13 cellular contexts compared by ENCODE assay signal in genomic region chr5:38672059-38672791, GRCh38.
DNase-seq lines count a peak whose midpoint lies in the region; ATAC-seq, FAIRE-seq and TF ChIP-seq lines count a peak whose summit lies in the region.
"Had no signal": no experiment of that assay in that cellular context is flagged by ENCODE, and none has a peak within 500 bp of the region (broad histone marks: within the 10 kb centered on the region; RNA-seq: fewer than 3 reads in every experiment).

No MANE protein-coding gene starts in this region.

- no peak overlapping the region for H3K27ac ChIP-seq in K562 (ENCODE audit: extremely low read depth, low read depth, low read length)
- no peak overlapping the region for H3K27ac ChIP-seq in small intestine (ENCODE audit: low read depth in 1 of 2, low read length in 1 of 2)
- H3K27ac ChIP-seq: spleen had no signal

- in situ Hi-C loops in Caki2 (cut with HindIII; ENCODE audit: low pct_unique_long_range_greater_than_20kb, low sequenced_read_pairs) (no loop called here), K562 (cut with MboI) (no loop called here)

- intact Hi-C loops in K562 (cut with micrococcal nuclease) = no loop called here

- H3K27me3 ChIP-seq in K562 (ENCODE audit: control insufficient read depth in 2 of 2, insufficient read depth in 2 of 2, low read length in 2 of 2) = no peaks in the 10 kb centered on the region; a peak in 1 of 5 replicates
- H3K27me3 ChIP-seq in small intestine (ENCODE audit: control insufficient read depth in 2 of 2, insufficient read depth in 2 of 2, low read length in 2 of 2) = no peaks in the 10 kb centered on the region
- H3K27me3 ChIP-seq: spleen had no signal

- no peak overlapping the region for H3K4me2 ChIP-seq in K562 (ENCODE audit: insufficient read depth, low read length)

- no TSS peak for BruUV-seq in K562 (replicated peaks; lab: Mats Ljungman, UMichigan)

- H4K20me1 ChIP-seq in K562 (replicated peaks; ENCODE audit: control insufficient read depth, insufficient read depth, low read length) = no peaks in the 10 kb centered on the region

- CTCF ChIA-PET in K562 (lab: Yijun Ruan, JAX; ENCODE audit: low intra/inter-chr PET ratio) = no interaction called here

- no peak for FAIRE-seq in K562 (lab: Jason Lieb, UNC)
- no peak for FAIRE-seq in small intestine (lab: Jason Lieb, UNC)

- no peaks in the 10 kb centered on the region for H3K36me3 ChIP-seq in K562 (ENCODE audit: control insufficient read depth, insufficient read depth, low read length)
- no peaks in the 10 kb centered on the region for H3K36me3 ChIP-seq in small intestine (ENCODE audit: control insufficient read depth in 2 of 2, insufficient read depth in 2 of 2, low read length in 2 of 2)
- H3K36me3 ChIP-seq: spleen had no signal

- no peak for TF ChIP-seq EP300 in K562 (IDR thresholded peaks at IDR 0.05; ENCODE audit: low read length)

- 7% methylated on average over 5 of the region's 5 CpGs for WGBS in K562 (ENCODE audit: insufficient coverage, low coverage, missing lambda C conversion rate)
- 47 to 61% (median 57%) methylated on average over 5 of the region's 5 CpGs for WGBS in small intestine, 3 donors

- no peak overlapping the region for H3K9ac ChIP-seq in K562 (ENCODE audit: insufficient read depth in 1 of 2, low read depth in 2 of 2, low read length in 2 of 2)

- peak; percentile 13 for DNase-seq in Caki2 (ENCODE audit: low read depth)
- peak; percentile 39 for DNase-seq in HuH-7.5 (ENCODE audit: low spot score)
- DNase-seq in K562 (ENCODE audit: extremely low read depth in 1 of 4, low spot score in 3 of 4) = no peak
- peak; percentile 32 for DNase-seq in myocyte (ENCODE audit: low read depth)
- DNase-seq in NCI-H128 (lab: John Stamatoyannopoulos, UW; ENCODE audit: unreplicated experiment) = no peak
- DNase-seq in small intestine = no peak
- DNase-seq in NOMO-1 treated with dmso at 0.1 percent for 144 hours (lab: John Stamatoyannopoulos, UW; ENCODE audit: unreplicated experiment) = no peak
- DNase-seq: activated naive CD8-positive, alpha-beta T cell treated with anti-CD3 and anti-CD28 coated beads, Interleukin-2, amount 50 U/mL, for 24 hours; Calu3; naive thymus-derived CD4-positive, alpha-beta T cell; NCI-H1436 treated with DMSO at 0.1 percent for 48 hours; spleen had no signal

- TF ChIP-seq CTCF in K562 (IDR thresholded peaks at IDR 0.05 in 2 of 3, conservative IDR thresholded peaks at IDR 0.05 in 1 of 3; ENCODE audit: insufficient read depth in 2 of 3, low read depth in 1 of 3, low read length in 3 of 3) = no peak

- no peak for TF ChIP-seq POLR2A in K562 (conservative IDR thresholded peaks at IDR 0.05)

- H3K9me3 ChIP-seq in K562 (replicated peaks; ENCODE audit: control insufficient read depth, insufficient read depth, low read depth, low read length) = no peaks in the 10 kb centered on the region
- H3K9me3 ChIP-seq in small intestine (ENCODE audit: control insufficient read depth, low read depth) = no peaks in the 10 kb centered on the region
- H3K9me3 ChIP-seq: spleen had no signal

- TF ChIP-seq RAD21 in K562 (CRISPR knock-in tag; conservative IDR thresholded peaks at IDR 0.05 in 1 of 2, IDR thresholded peaks at IDR 0.05 in 1 of 2) = no peak

- POLR2A ChIA-PET in K562 (lab: Yijun Ruan, JAX) = interaction anchor here (1.6 kb wide), 1 partner anchor 12 kb away, joined by 5 read pairs; no protein-coding TSS in a partner anchor

- H3K4me3 ChIP-seq in K562 (no peak overlapping the region), small intestine (ENCODE audit: low read depth in 1 of 2, low read length in 2 of 2) (no peak overlapping the region)
- H3K4me3 ChIP-seq: spleen had no signal

- H3K79me2 ChIP-seq in K562 (ENCODE audit: control insufficient read depth, insufficient read depth, low read length) = no peaks in the 10 kb centered on the region

- H2AFZ ChIP-seq in K562 (ENCODE audit: low read depth, low read length) = no peak overlapping the region

- no peaks in the 10 kb centered on the region for H3K9me1 ChIP-seq in K562 (ENCODE audit: control insufficient read depth, insufficient read depth, low read length)

- no peaks in the 10 kb centered on the region; a peak in 1 of 5 replicates for H3K4me1 ChIP-seq in K562 (replicated peaks in 1 of 2; ENCODE audit: control insufficient read depth in 2 of 2, insufficient read depth in 2 of 2, low read length in 2 of 2)
- H3K4me1 ChIP-seq in small intestine (ENCODE audit: control insufficient read depth in 2 of 2, insufficient read depth in 1 of 2, low read depth in 1 of 2, low read length in 1 of 2) = no peaks in the 10 kb centered on the region
- H3K4me1 ChIP-seq: spleen had no signal

- ATAC-seq in K562 (no peak), GM19023 (IDR thresholded peaks at IDR 0.05; ENCODE audit: unreplicated experiment) (no peak)
- ATAC-seq: activated naive CD8-positive, alpha-beta T cell treated with anti-CD3 and anti-CD28 coated beads, Interleukin-2, amount 50 U/mL, for 24 hours; naive thymus-derived CD4-positive, alpha-beta T cell had no signal

TF ChIP-seq in K562, 482 proteins besides CTCF, POLR2A, EP300 and RAD21 (continues in another document):
- TF ChIP-seq, protein P1, sequence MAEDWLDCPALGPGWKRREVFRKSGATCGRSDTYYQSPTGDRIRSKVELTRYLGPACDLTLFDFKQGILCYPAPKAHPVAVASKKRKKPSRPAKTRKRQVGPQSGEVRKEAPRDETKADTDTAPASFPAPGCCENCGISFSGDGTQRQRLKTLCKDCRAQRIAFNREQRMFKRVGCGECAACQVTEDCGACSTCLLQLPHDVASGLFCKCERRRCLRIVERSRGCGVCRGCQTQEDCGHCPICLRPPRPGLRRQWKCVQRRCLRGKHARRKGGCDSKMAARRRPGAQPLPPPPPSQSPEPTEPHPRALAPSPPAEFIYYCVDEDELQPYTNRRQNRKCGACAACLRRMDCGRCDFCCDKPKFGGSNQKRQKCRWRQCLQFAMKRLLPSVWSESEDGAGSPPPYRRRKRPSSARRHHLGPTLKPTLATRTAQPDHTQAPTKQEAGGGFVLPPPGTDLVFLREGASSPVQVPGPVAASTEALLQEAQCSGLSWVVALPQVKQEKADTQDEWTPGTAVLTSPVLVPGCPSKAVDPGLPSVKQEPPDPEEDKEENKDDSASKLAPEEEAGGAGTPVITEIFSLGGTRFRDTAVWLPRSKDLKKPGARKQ (CRISPR knock-in tag; IDR thresholded peaks at IDR 0.05) = no peak
- TF ChIP-seq MLX (CRISPR knock-in tag; conservative IDR thresholded peaks at IDR 0.05) = no peak
- TF ChIP-seq, protein P2, sequence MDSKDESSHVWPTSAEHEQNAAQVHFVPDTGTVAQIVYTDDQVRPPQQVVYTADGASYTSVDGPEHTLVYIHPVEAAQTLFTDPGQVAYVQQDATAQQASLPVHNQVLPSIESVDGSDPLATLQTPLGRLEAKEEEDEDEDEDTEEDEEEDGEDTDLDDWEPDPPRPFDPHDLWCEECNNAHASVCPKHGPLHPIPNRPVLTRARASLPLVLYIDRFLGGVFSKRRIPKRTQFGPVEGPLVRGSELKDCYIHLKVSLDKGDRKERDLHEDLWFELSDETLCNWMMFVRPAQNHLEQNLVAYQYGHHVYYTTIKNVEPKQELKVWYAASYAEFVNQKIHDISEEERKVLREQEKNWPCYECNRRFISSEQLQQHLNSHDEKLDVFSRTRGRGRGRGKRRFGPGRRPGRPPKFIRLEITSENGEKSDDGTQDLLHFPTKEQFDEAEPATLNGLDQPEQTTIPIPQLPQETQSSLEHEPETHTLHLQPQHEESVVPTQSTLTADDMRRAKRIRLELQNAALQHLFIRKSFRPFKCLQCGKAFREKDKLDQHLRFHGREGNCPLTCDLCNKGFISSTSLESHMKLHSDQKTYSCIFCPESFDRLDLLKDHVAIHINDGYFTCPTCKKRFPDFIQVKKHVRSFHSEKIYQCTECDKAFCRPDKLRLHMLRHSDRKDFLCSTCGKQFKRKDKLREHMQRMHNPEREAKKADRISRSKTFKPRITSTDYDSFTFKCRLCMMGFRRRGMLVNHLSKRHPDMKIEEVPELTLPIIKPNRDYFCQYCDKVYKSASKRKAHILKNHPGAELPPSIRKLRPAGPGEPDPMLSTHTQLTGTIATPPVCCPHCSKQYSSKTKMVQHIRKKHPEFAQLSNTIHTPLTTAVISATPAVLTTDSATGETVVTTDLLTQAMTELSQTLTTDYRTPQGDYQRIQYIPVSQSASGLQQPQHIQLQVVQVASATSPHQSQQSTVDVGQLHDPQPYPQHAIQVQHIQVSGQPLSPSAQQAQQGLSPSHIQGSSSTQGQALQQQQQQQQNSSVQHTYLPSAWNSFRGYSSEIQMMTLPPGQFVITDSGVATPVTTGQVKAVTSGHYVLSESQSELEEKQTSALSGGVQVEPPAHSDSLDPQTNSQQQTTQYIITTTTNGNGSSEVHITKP (IDR thresholded peaks at IDR 0.05; ENCODE audit: partially characterized antibody) = no peak
- TF ChIP-seq L3MBTL2 (IDR thresholded peaks at IDR 0.05) = no peak
- no peak for TF ChIP-seq SMARCB1 (IDR thresholded peaks at IDR 0.05; ENCODE audit: insufficient read length, low read depth)
- TF ChIP-seq MAFF (IDR thresholded peaks at IDR 0.05; ENCODE audit: low read length) = no peak
- TF ChIP-seq RB1 (IDR thresholded peaks at IDR 0.05; ENCODE audit: low read depth) = no peak
- TF ChIP-seq KDM1A (IDR thresholded peaks at IDR 0.05) = no peak
- TF ChIP-seq FOXM1 (IDR thresholded peaks at IDR 0.05; ENCODE audit: low read depth) = no peak
- TF ChIP-seq FOXM1 (CRISPR knock-in tag; IDR thresholded peaks at IDR 0.05; ENCODE audit: low read depth) = no peak
- no peak for TF ChIP-seq CBX8 (IDR thresholded peaks at IDR 0.05; ENCODE audit: borderline replicate concordance, extremely low read depth, low read depth, low read length, poor library complexity, severe bottlenecking)
- TF ChIP-seq OTX1 (CRISPR knock-in tag; IDR thresholded peaks at IDR 0.05) = no peak
- TF ChIP-seq ZNF354B (CRISPR knock-in tag; IDR thresholded peaks at IDR 0.05) = no peak
- no peak for TF ChIP-seq GABPB2 (CRISPR knock-in tag; conservative IDR thresholded peaks at IDR 0.05)
- TF ChIP-seq FOS (IDR thresholded peaks at IDR 0.05; ENCODE audit: extremely low read depth, insufficient read length) = no peak
- no peak for TF ChIP-seq FOXJ3 (CRISPR knock-in tag; IDR thresholded peaks at IDR 0.05)
- 0 out of 2 replicates have a peak, but pooled peaks have one; percentile 17 for TF ChIP-seq CBFA2T3 (IDR thresholded peaks at IDR 0.05)
- TF ChIP-seq RFX5 (IDR thresholded peaks at IDR 0.05; ENCODE audit: low read depth, low read length) = no peak

Comparison
In these comparisons a context has a peak if more than half of its experiments do, and no peak if none do; other contexts are left out.
1. DNase-seq: peak in Caki2 (single experiment), HuH-7.5 (single experiment) and myocyte (single experiment); none in K562 (0 of 4), NCI-H128 (single experiment), small intestine (single experiment) and NOMO-1 treated with dmso at 0.1 percent for 144 hours (single experiment).